ENCODE assay signal across 19 cellular contexts in genomic region chr17:39751016-39751543, GRCh38. TPM values are rescaled to one million over a fixed set of nuclear protein-coding genes. Genes with fewer than 3 reads are reported as not detected.
DNase-seq lines count a peak whose midpoint lies in the region; ATAC-seq, FAIRE-seq and TF ChIP-seq lines count a peak whose summit lies in the region.
"Had no signal": no experiment of that assay in that cellular context is flagged by ENCODE, and none has a peak within 500 bp of the region (broad histone marks: within the 10 kb centered on the region; RNA-seq: fewer than 3 reads in every experiment).

No MANE protein-coding gene starts in this region.

- H3K36me3 ChIP-seq in H7 (replicated peaks; ENCODE audit: control insufficient read depth, insufficient read depth, low read length) = peaks cover 3% of the 10 kb centered on the region; the same call in 1 of the 2 replicates
- H3K36me3 ChIP-seq in K562 (ENCODE audit: control insufficient read depth, insufficient read depth, low read length) = no peaks in the 10 kb centered on the region
- H3K36me3 ChIP-seq in trophoblast cell (ENCODE audit: control insufficient read depth in 1 of 2, insufficient read depth in 2 of 2, low read length in 2 of 2) = peaks cover 4 to 8% of the 10 kb centered on the region in 2 experiments

- H2BK5ac ChIP-seq in trophoblast cell (ENCODE audit: low read depth, low read length, poor library complexity) = no peak overlapping the region

- DNase-seq in activated T-cell treated with anti-CD3 and anti-CD28 coated beads, Interleukin-2, amount 50 U/mL, for 24 hours = no peak
- no peak for DNase-seq in activated T-cell treated with anti-CD3 and anti-CD28 coated beads, Interleukin-2, amount 50 U/mL, for 72 hours
- DNase-seq in H7 = peak; percentile 69
- no peak for DNase-seq in K562 (ENCODE audit: extremely low read depth in 1 of 4, low spot score in 3 of 4)
- DNase-seq in trophoblast cell = no peak
- no peak for DNase-seq in substantia nigra (lab: John Stamatoyannopoulos, UW)
- no peak for DNase-seq in activated CD8-positive, alpha-beta memory T cell treated with anti-CD3 and anti-CD28 coated beads for 24 hours
- DNase-seq in GF-D8 (lab: John Stamatoyannopoulos, UW) = no peak
- DNase-seq: 8988T, Caco-2, DMS79, HFFc6, NCI-H1092 treated with DMSO at 0.1 percent for 48 hours, NCI-H1694 treated with DMSO at 0.1 percent for 48 hours, SHP77 had no signal

- H3K4me3 Mint-ChIP-seq in activated T-cell treated with anti-CD3 and anti-CD28 coated beads, Interleukin-2, amount 50 U/mL, for 24 hours = no peak overlapping the region
- no peak overlapping the region for H3K4me3 Mint-ChIP-seq in activated T-cell treated with anti-CD3 and anti-CD28 coated beads, Interleukin-2, amount 50 U/mL, for 72 hours
- H3K4me3 Mint-ChIP-seq: HFFc6 had no signal

- CTCF ChIA-PET in K562 (lab: Yijun Ruan, JAX; ENCODE audit: low intra/inter-chr PET ratio) = interaction anchor here (0.8 to 6.1 kb wide), 2 partner anchors 126 to 129 kb away, joined by 3 to 118 read pairs; no protein-coding TSS in a partner anchor

- BruUV-seq in K562 (replicated peaks; lab: Mats Ljungman, UMichigan) = no TSS peak

- TF ChIP-seq EP300 in K562 (IDR thresholded peaks at IDR 0.05; ENCODE audit: low read length) = no peak

- no peaks in the 10 kb centered on the region for H3K9me3 Mint-ChIP-seq in activated T-cell treated with anti-CD3 and anti-CD28 coated beads, Interleukin-2, amount 50 U/mL, for 24 hours
- no peaks in the 10 kb centered on the region for H3K9me3 Mint-ChIP-seq in activated T-cell treated with anti-CD3 and anti-CD28 coated beads, Interleukin-2, amount 50 U/mL, for 72 hours
- H3K9me3 Mint-ChIP-seq: HFFc6 had no signal

- H4K8ac ChIP-seq in trophoblast cell (ENCODE audit: low read depth, low read length) = no peak overlapping the region

- H3K18ac ChIP-seq in trophoblast cell (ENCODE audit: low read length) = no peak overlapping the region

- H3K36me3 Mint-ChIP-seq in activated T-cell treated with anti-CD3 and anti-CD28 coated beads, Interleukin-2, amount 50 U/mL, for 24 hours (ENCODE audit: low read depth) = peaks cover under 1% of the 10 kb centered on the region
- H3K36me3 Mint-ChIP-seq in activated T-cell treated with anti-CD3 and anti-CD28 coated beads, Interleukin-2, amount 50 U/mL, for 72 hours (ENCODE audit: insufficient read depth in 2 of 2) = no peaks in the 10 kb centered on the region

- peak overlapping the region; percentile 96 for H3K27ac Mint-ChIP-seq in activated T-cell treated with anti-CD3 and anti-CD28 coated beads, Interleukin-2, amount 50 U/mL, for 24 hours
- H3K27ac Mint-ChIP-seq in activated T-cell treated with anti-CD3 and anti-CD28 coated beads, Interleukin-2, amount 50 U/mL, for 72 hours = no peak overlapping the region
- H3K27ac Mint-ChIP-seq: HFFc6 had no signal

- H3K4me1 Mint-ChIP-seq in activated T-cell treated with anti-CD3 and anti-CD28 coated beads, Interleukin-2, amount 50 U/mL, for 24 hours (ENCODE audit: low read depth) = peaks cover 42% of the 10 kb centered on the region
- H3K4me1 Mint-ChIP-seq in activated T-cell treated with anti-CD3 and anti-CD28 coated beads, Interleukin-2, amount 50 U/mL, for 72 hours (ENCODE audit: low read depth) = peaks cover 39% of the 10 kb centered on the region

- no peak for TF ChIP-seq CTCF in K562 (IDR thresholded peaks at IDR 0.05 in 2 of 3, conservative IDR thresholded peaks at IDR 0.05 in 1 of 3; ENCODE audit: insufficient read depth in 2 of 3, low read depth in 1 of 3, low read length in 3 of 3)

- H3K79me1 ChIP-seq in trophoblast cell (ENCODE audit: low read length) = peaks cover 13% of the 10 kb centered on the region

- peak overlapping the region in 1 of 2 experiments; percentile 20; a peak in 1 of 4 replicates for H3K9ac ChIP-seq in K562 (ENCODE audit: insufficient read depth in 1 of 2, low read depth in 2 of 2, low read length in 2 of 2)
- no peak overlapping the region for H3K9ac ChIP-seq in trophoblast cell (ENCODE audit: low read length)
- H3K9ac ChIP-seq: GM23248, KMS-11 had no signal

- no peak overlapping the region for H2BK120ac ChIP-seq in trophoblast cell (ENCODE audit: insufficient read depth, low read length, poor library complexity)

- H3K79me2 ChIP-seq in K562 (ENCODE audit: control insufficient read depth, insufficient read depth, low read length) = no peaks in the 10 kb centered on the region
- H3K79me2 ChIP-seq in trophoblast cell (ENCODE audit: control insufficient read depth, insufficient read depth, low read length, poor library complexity) = peaks cover 8% of the 10 kb centered on the region

- H3K27me3 ChIP-seq in H7 (ENCODE audit: control insufficient read depth, insufficient read depth, low read length) (peaks cover 7% of the 10 kb centered on the region), K562 (ENCODE audit: control insufficient read depth in 2 of 2, insufficient read depth in 2 of 2, low read length in 2 of 2) (peaks cover 0 to 2% of the 10 kb centered on the region in 2 experiments; a peak in 1 of 5 replicates), trophoblast cell (ENCODE audit: insufficient read depth, low read length) (no peaks in the 10 kb centered on the region)

- H3K27me3 Mint-ChIP-seq in activated T-cell treated with anti-CD3 and anti-CD28 coated beads, Interleukin-2, amount 50 U/mL, for 24 hours = no peaks in the 10 kb centered on the region
- H3K27me3 Mint-ChIP-seq in activated T-cell treated with anti-CD3 and anti-CD28 coated beads, Interleukin-2, amount 50 U/mL, for 72 hours (ENCODE audit: low read depth) = no peaks in the 10 kb centered on the region

- no peak overlapping the region for H4K91ac ChIP-seq in trophoblast cell (ENCODE audit: low read depth, low read length)

- H3K4me1 ChIP-seq in K562 (replicated peaks in 1 of 2; ENCODE audit: control insufficient read depth in 2 of 2, insufficient read depth in 2 of 2, low read length in 2 of 2) = peaks cover 9 to 49% of the 10 kb centered on the region in 2 experiments; a peak in 4 of 5 replicates
- peaks cover 3 to 15% of the 10 kb centered on the region in 2 experiments for H3K4me1 ChIP-seq in trophoblast cell (ENCODE audit: control insufficient read depth in 1 of 2, insufficient read depth in 2 of 2, low read length in 2 of 2)

- TF ChIP-seq RAD21 in K562 (CRISPR knock-in tag; conservative IDR thresholded peaks at IDR 0.05 in 1 of 2, IDR thresholded peaks at IDR 0.05 in 1 of 2) = no peak

- 23% methylated on average over 5 of the region's 5 CpGs for WGBS in K562 (ENCODE audit: insufficient coverage, low coverage, missing lambda C conversion rate)
- no CpG with 5 or more reads among the region's 5 CpGs for WGBS in trophoblast cell (ENCODE audit: extremely low coverage, insufficient coverage, insufficient read length)

- H3K4ac ChIP-seq in trophoblast cell (ENCODE audit: low read depth, low read length) = no peak overlapping the region

- in situ Hi-C loops in K562 (cut with MboI) = no loop called here

- H3K9me3 ChIP-seq in K562 (replicated peaks; ENCODE audit: control insufficient read depth, insufficient read depth, low read depth, low read length) = no peaks in the 10 kb centered on the region
- peaks cover 2% of the 10 kb centered on the region for H3K9me3 ChIP-seq in trophoblast cell (ENCODE audit: insufficient read depth, low read depth, low read length)
- H3K9me3 ChIP-seq: Caco-2 had no signal

- POLR2A ChIA-PET in K562 (lab: Yijun Ruan, JAX) = interaction anchor here (0.7 kb wide), 1 partner anchor 12 kb away, joined by 3 read pairs; no protein-coding TSS in a partner anchor

- no peak for FAIRE-seq in K562 (lab: Jason Lieb, UNC)
- FAIRE-seq: G401.6 had no signal

- H3K4me3 ChIP-seq in H7 (ENCODE audit: insufficient read depth, low read depth, low read length) (no peak overlapping the region), K562 (no peak overlapping the region), trophoblast cell (ENCODE audit: low read depth, low read length) (no peak overlapping the region)
- H3K4me3 ChIP-seq: GM23248 had no signal

- H3K27ac ChIP-seq in K562 (ENCODE audit: extremely low read depth, low read depth, low read length) (no peak overlapping the region), trophoblast cell (ENCODE audit: low read depth, low read length) (no peak overlapping the region), substantia nigra (ENCODE audit: low read depth, low read length, poor library complexity, severe bottlenecking) (no peak overlapping the region)
- H3K27ac ChIP-seq: C4-2B, GM23248, KMS-11 had no signal

- no peak overlapping the region for H4K12ac ChIP-seq in trophoblast cell (ENCODE audit: low read depth, low read length)

- H2BK12ac ChIP-seq in trophoblast cell (ENCODE audit: low read length) = no peak overlapping the region

- TF ChIP-seq POLR2A in K562 (conservative IDR thresholded peaks at IDR 0.05) = no peak

- ATAC-seq in activated T-cell treated with anti-CD3 and anti-CD28 coated beads, Interleukin-2, amount 50 U/mL, for 72 hours (replicated peaks in 1 of 2) = no peak
- no peak for ATAC-seq in K562

- no peaks in the 10 kb centered on the region for H3K9me1 ChIP-seq in K562 (ENCODE audit: control insufficient read depth, insufficient read depth, low read length)

- H3K4me2 ChIP-seq in K562 (ENCODE audit: insufficient read depth, low read length) (no peak overlapping the region), trophoblast cell (ENCODE audit: low read length) (no peak overlapping the region)
- H3K4me2 ChIP-seq: KMS-11 had no signal

- H2AK5ac ChIP-seq in trophoblast cell (ENCODE audit: low read length) = peak overlapping the region; percentile 26

- no peak overlapping the region for H3K23ac ChIP-seq in trophoblast cell (ENCODE audit: low read length)

- H4K20me1 ChIP-seq in K562 (replicated peaks; ENCODE audit: control insufficient read depth, insufficient read depth, low read length) = no peaks in the 10 kb centered on the region

- no peak overlapping the region for H3K14ac ChIP-seq in trophoblast cell (ENCODE audit: low read length)

- intact Hi-C loops in K562 (cut with micrococcal nuclease) = loop anchor here (5.0 kb wide), 1 partner anchor 79 kb away; no protein-coding TSS in a partner anchor

- no peak overlapping the region for H2AFZ ChIP-seq in K562 (ENCODE audit: low read depth, low read length)
- no peak overlapping the region for H2AFZ ChIP-seq in trophoblast cell (ENCODE audit: insufficient read depth, low read length, poor library complexity)
- H2AFZ ChIP-seq: GM23248 had no signal

RNA-seq across cellular contexts. Expression of gene GRB7, which starts 13.3 kb away (rescaled TPM):
- total RNA-seq in activated T-cell treated with anti-CD3 and anti-CD28 coated beads, Interleukin-2, amount 50 U/mL, for 72 hours = 1 to 10 TPM; 3.5 to 6.0 TPM
- total RNA-seq in H7 (2014; rRNA removed; shearing (Covaris generic)) = 34.3 and 61.6 TPM in 2 replicates
- total RNA-seq in K562 (2011; cell fraction: chromatin; rRNA removed; ENCODE audit: low replicate concordance) = 7.8 and 23.1 TPM in 2 replicates
- 14.2 and 16.3 TPM in 2 replicates for total RNA-seq in K562 (2011; cell fraction: nucleolus; rRNA removed)
- 10.2 and 11.2 TPM in 2 replicates for total RNA-seq in K562 (2011; cell fraction: nucleoplasm; rRNA removed)
- total RNA-seq in K562 (2014; rRNA removed) (5.1 and 5.9 TPM in 2 replicates), K562 (2014; rRNA removed; fragmentation: Illumina TruSeq; extraction: Trizol) (1.9 and 2.2 TPM in 2 replicates), K562 (2015; rRNA removed; fragmentation: Illumina TruSeq; extraction: Trizol) (1.6 and 2.1 TPM in 2 replicates), K562 (2021) (5.0 and 6.0 TPM in 2 replicates)
- polyA plus RNA-seq in K562 (2011; rRNA removed) (1.6 and 2.4 TPM in 2 replicates), K562 (2014; fragmentation: Illumina TruSeq; extraction: Trizol) (6.2 and 6.4 TPM in 2 replicates), K562 (2014; fragmentation: Nextera tagmentation; extraction: Ambion mirVana) (under 1 TPM; 0.04 to 0.08 TPM), K562 (2014; rRNA removed) (3.0 and 4.1 TPM in 2 replicates)
- 1.8 and 4.1 TPM in 2 replicates for polyA plus RNA-seq in K562 (2011; cell fraction: cytosol; rRNA removed)
- polyA plus RNA-seq in K562 (2011; cell fraction: nucleus; rRNA removed) = 7.6 and 13.2 TPM in 2 replicates
- polyA plus RNA-seq in K562 (2012) = 3.2 and 6.3 TPM in 2 replicates
- 0.87 and 1.7 TPM in 2 replicates for polyA minus RNA-seq in K562 (2011; rRNA and poly(A)+ RNA removed)
- polyA minus RNA-seq in K562 (2011; cell fraction: cytosol; rRNA and poly(A)+ RNA removed) = 2.4 and 2.7 TPM in 2 replicates
- 2.4 and 3.4 TPM in 2 replicates for polyA minus RNA-seq in K562 (2011; cell fraction: nucleus; rRNA and poly(A)+ RNA removed)
- 28.4 and 29.4 TPM in 2 replicates for polyA plus RNA-seq in trophoblast cell (2013)
- total RNA-seq: GM23248, HFFc6 had no signal
- polyA plus RNA-seq: GM23248 had no signal

RNA-seq across cellular contexts. Expression of gene MIEN1, which starts 20.7 kb away (rescaled TPM):
- total RNA-seq in activated T-cell treated with anti-CD3 and anti-CD28 coated beads, Interleukin-2, amount 50 U/mL, for 72 hours = 10 to 100 TPM; 39.4 to 40.1 TPM
- total RNA-seq in H7 (2014; rRNA removed; shearing (Covaris generic)) = 47.7 and 56.1 TPM in 2 replicates
- total RNA-seq in K562 (2011; cell fraction: chromatin; rRNA removed; ENCODE audit: low replicate concordance) = 17.7 and 44.9 TPM in 2 replicates
- total RNA-seq in K562 (2011; cell fraction: nucleolus; rRNA removed) = 41.2 and 48.0 TPM in 2 replicates
- 37.9 and 44.1 TPM in 2 replicates for total RNA-seq in K562 (2011; cell fraction: nucleoplasm; rRNA removed)
- total RNA-seq in K562 (2014; rRNA removed) (80.6 and 95.1 TPM in 2 replicates), K562 (2014; rRNA removed; fragmentation: Illumina TruSeq; extraction: Trizol) (58.3 and 61.3 TPM in 2 replicates), K562 (2015; rRNA removed; fragmentation: Illumina TruSeq; extraction: Trizol) (66.3 and 70.2 TPM in 2 replicates), K562 (2021) (65.7 and 67.9 TPM in 2 replicates)
- polyA plus RNA-seq in K562 (2011; rRNA removed) (60.8 and 81.8 TPM in 2 replicates), K562 (2014; fragmentation: Illumina TruSeq; extraction: Trizol) (114 and 142 TPM in 2 replicates), K562 (2014; fragmentation: Nextera tagmentation; extraction: Ambion mirVana) (10 to 100 TPM; 70.5 to 78.9 TPM), K562 (2014; rRNA removed) (103 and 135 TPM in 2 replicates)
- polyA plus RNA-seq in K562 (2011; cell fraction: cytosol; rRNA removed) = 63.1 and 98.3 TPM in 2 replicates
- 42.4 and 82.9 TPM in 2 replicates for polyA plus RNA-seq in K562 (2011; cell fraction: nucleus; rRNA removed)
- polyA plus RNA-seq in K562 (2012) = 80.4 and 82.0 TPM in 2 replicates
- 14.3 and 24.3 TPM in 2 replicates for polyA minus RNA-seq in K562 (2011; rRNA and poly(A)+ RNA removed)
- 11.5 and 25.5 TPM in 2 replicates for polyA minus RNA-seq in K562 (2011; cell fraction: cytosol; rRNA and poly(A)+ RNA removed)
- polyA minus RNA-seq in K562 (2011; cell fraction: nucleus; rRNA and poly(A)+ RNA removed) = 19.3 and 20.3 TPM in 2 replicates
- 44.1 and 45.7 TPM in 2 replicates for polyA plus RNA-seq in trophoblast cell (2013)

RNA-seq across cellular contexts. Expression of gene ERBB2, which starts 51.2 kb away (rescaled TPM):
- total RNA-seq in activated T-cell treated with anti-CD3 and anti-CD28 coated beads, Interleukin-2, amount 50 U/mL, for 72 hours = 10 to 100 TPM in 1 of 2 donors, 1 to 10 TPM in 1; 8.2 to 12.1 TPM
- total RNA-seq in H7 (2014; rRNA removed; shearing (Covaris generic)) = 186 and 207 TPM in 2 replicates
- total RNA-seq in K562 (2011; cell fraction: chromatin; rRNA removed; ENCODE audit: low replicate concordance) = 14.2 and 27.1 TPM in 2 replicates
- 12.6 and 13.8 TPM in 2 replicates for total RNA-seq in K562 (2011; cell fraction: nucleolus; rRNA removed)
- 12.0 and 14.7 TPM in 2 replicates for total RNA-seq in K562 (2011; cell fraction: nucleoplasm; rRNA removed)
- total RNA-seq in K562 (2014; rRNA removed) (3.3 and 3.5 TPM in 2 replicates), K562 (2014; rRNA removed; fragmentation: Illumina TruSeq; extraction: Trizol) (2.7 and 2.8 TPM in 2 replicates), K562 (2015; rRNA removed; fragmentation: Illumina TruSeq; extraction: Trizol) (2.5 and 3.2 TPM in 2 replicates), K562 (2021) (4.6 and 5.6 TPM in 2 replicates)
- polyA plus RNA-seq in K562 (2011; rRNA removed) (3.2 and 4.7 TPM in 2 replicates), K562 (2014; fragmentation: Illumina TruSeq; extraction: Trizol) (3.4 and 4.2 TPM in 2 replicates), K562 (2014; fragmentation: Nextera tagmentation; extraction: Ambion mirVana) (under 1 TPM; 0.74 to 0.79 TPM), K562 (2014; rRNA removed) (4.1 and 6.3 TPM in 2 replicates)
- polyA plus RNA-seq in K562 (2011; cell fraction: cytosol; rRNA removed) = 2.6 and 5.3 TPM in 2 replicates
- 9.1 and 15.6 TPM in 2 replicates for polyA plus RNA-seq in K562 (2011; cell fraction: nucleus; rRNA removed)
- 3.2 and 6.6 TPM in 2 replicates for polyA plus RNA-seq in K562 (2012)
- polyA minus RNA-seq in K562 (2011; rRNA and poly(A)+ RNA removed) = 3.3 and 5.3 TPM in 2 replicates
- polyA minus RNA-seq in K562 (2011; cell fraction: cytosol; rRNA and poly(A)+ RNA removed) = 2.5 TPM in 2 replicates
- polyA minus RNA-seq in K562 (2011; cell fraction: nucleus; rRNA and poly(A)+ RNA removed) = 3.2 and 3.9 TPM in 2 replicates
- polyA plus RNA-seq in trophoblast cell (2013) = 30.7 and 30.9 TPM in 2 replicates
